In genomic region chr1:10561955-10562354, GRCh38 we compare ENCODE assay signal across 14 cellular contexts.
A peak's percentile ranks its signal among the peaks of the same experiment; 100 is the strongest.
DNase-seq lines count a peak whose midpoint lies in the region; ATAC-seq and TF ChIP-seq lines count a peak whose summit lies in the region.
"Had no signal": no experiment of that assay in that cellular context is flagged by ENCODE, and none has a peak within 500 bp of the region (broad histone marks: within the 10 kb centered on the region; RNA-seq: fewer than 3 reads in every experiment).

No MANE protein-coding gene starts in this region.

- TF ChIP-seq CTCF in HCT116 (IDR thresholded peaks at IDR 0.05 in 2 of 3, conservative IDR thresholded peaks at IDR 0.05 in 1 of 3; ENCODE audit: borderline replicate concordance in 1 of 3, insufficient read depth in 1 of 3, low read depth in 2 of 3, low read length in 2 of 3) (peak; percentile 14 to 47 (median 36); a peak in 4 of 6 replicates), brain microvascular endothelial cell (IDR thresholded peaks at IDR 0.05; ENCODE audit: low read depth, low read length, missing control alignments) (peak; percentile 58)

- no peak overlapping the region for H4K5ac ChIP-seq in mesendoderm (ENCODE audit: low read length)

- H3K9me3 ChIP-seq in HCT116 (ENCODE audit: control insufficient read depth in 1 of 2, insufficient read depth in 1 of 2, low read depth in 1 of 2, low read length in 2 of 2), result no peaks in the 10 kb centered on the region; a peak in 1 of 4 replicates
- H3K9me3 ChIP-seq: neutrophil had no signal

- no peak overlapping the region for H2AFZ ChIP-seq in HCT116 (ENCODE audit: low read depth, low read length, poor library complexity, severe bottlenecking)

- H4K20me1 ChIP-seq in HCT116 (ENCODE audit: insufficient read depth), result peaks cover 3% of the 10 kb centered on the region

- POLR2A ChIA-PET in HCT116 (lab: Charles Lee), result no interaction called here

- H3K36me3 Mint-ChIP-seq in activated CD8-positive, alpha-beta memory T cell treated with anti-CD3 and anti-CD28 coated beads, Interleukin-2, amount 10 ng/mL, durations not matched to agents 7 days and 5 days, result peaks cover 10% of the 10 kb centered on the region

- RAD21 ChIA-PET in HCT116 (lab: Charles Lee; ENCODE audit: low non-redundant PET in 1 of 2, low total read pairs in 2 of 2, uncharacterized antibody in 2 of 2, unreplicated experiment in 2 of 2), result no interaction called here

- H3K4me3 ChIP-seq in HCT116 (replicated peaks in 1 of 2; ENCODE audit: low read depth in 1 of 2, low read length in 2 of 2), result no peak overlapping the region
- H3K4me3 ChIP-seq in brain microvascular endothelial cell (ENCODE audit: low read depth, low read length), result no peak overlapping the region
- no peak overlapping the region for H3K4me3 ChIP-seq in mesendoderm (ENCODE audit: low read length)
- H3K4me3 ChIP-seq: BLaER1 had no signal

- H3K56ac ChIP-seq in mesendoderm (ENCODE audit: low read length), result no peak overlapping the region

- no peak overlapping the region for H2AK5ac ChIP-seq in mesendoderm (ENCODE audit: low read length)

- peaks cover 5% of the 10 kb centered on the region for H3K9me3 Mint-ChIP-seq in activated CD8-positive, alpha-beta memory T cell treated with anti-CD3 and anti-CD28 coated beads, Interleukin-2, amount 10 ng/mL, durations not matched to agents 7 days and 5 days (ENCODE audit: low read depth)

- no peaks in the 10 kb centered on the region for H3K9me2 ChIP-seq in HCT116 (ENCODE audit: insufficient read depth)

- no peaks in the 10 kb centered on the region for H3K27me3 Mint-ChIP-seq in activated CD8-positive, alpha-beta memory T cell treated with anti-CD3 and anti-CD28 coated beads, Interleukin-2, amount 10 ng/mL, durations not matched to agents 7 days and 5 days

- no peak overlapping the region for H3K27ac ChIP-seq in HCT116 (ENCODE audit: low read depth, low read length)
- H3K27ac ChIP-seq in brain microvascular endothelial cell, result no peak overlapping the region
- no peak overlapping the region for H3K27ac ChIP-seq in mesendoderm (ENCODE audit: low read depth, low read length)
- H3K27ac ChIP-seq: BLaER1, neutrophil had no signal

- ATAC-seq in activated CD8-positive, alpha-beta memory T cell treated with anti-CD3 and anti-CD28 coated beads, Interleukin-2, amount 10 ng/mL, durations not matched to agents 7 days and 5 days, result no peak
- peak; percentile 65 for ATAC-seq in HCT116
- no peak for ATAC-seq in left colon
- ATAC-seq: activated T-cell treated with anti-CD3 and anti-CD28 coated beads, Interleukin-2, amount 50 U/mL, for 4 hours; left lobe of liver had no signal

- H3K4me1 ChIP-seq in HCT116 (ENCODE audit: control insufficient read depth in 1 of 2, insufficient read depth in 2 of 2, low read length in 2 of 2) (peaks cover 2 to 5% of the 10 kb centered on the region in 2 experiments; a peak in 1 of 4 replicates), mesendoderm (ENCODE audit: control insufficient read depth, low read depth, low read length) (no peaks in the 10 kb centered on the region)

- no peak overlapping the region for H2BK120ac ChIP-seq in mesendoderm (ENCODE audit: low read depth, low read length)

- H3K18ac ChIP-seq in mesendoderm (ENCODE audit: low read length), result no peak overlapping the region

- no peak overlapping the region for H2BK5ac ChIP-seq in mesendoderm (ENCODE audit: low read length)

- H3K27me3 ChIP-seq in HCT116 (ENCODE audit: insufficient read depth, low read length) (no peaks in the 10 kb centered on the region), brain microvascular endothelial cell (replicated peaks) (no peaks in the 10 kb centered on the region), mesendoderm (ENCODE audit: insufficient read depth, low read length, poor library complexity) (no peaks in the 10 kb centered on the region)
- H3K27me3 ChIP-seq: BLaER1, neutrophil had no signal

- H3K79me2 ChIP-seq in HCT116 (ENCODE audit: insufficient read depth, low read length) (peaks cover 13% of the 10 kb centered on the region), mesendoderm (ENCODE audit: control insufficient read depth, insufficient read depth, low read length) (no peaks in the 10 kb centered on the region)

- intact Hi-C loops in HCT116 (cut with micrococcal nuclease), result no loop called here
- intact Hi-C loops in left colon (cut with DNase I, micrococcal nuclease), result no loop called here

- no peak overlapping the region for H3K4me2 ChIP-seq in HCT116 (ENCODE audit: low read length)
- H3K4me2 ChIP-seq in mesendoderm (ENCODE audit: low read length), result no peak overlapping the region
- H3K4me2 ChIP-seq: BLaER1 had no signal

- in situ Hi-C loops in brain microvascular endothelial cell (cut with HindIII; ENCODE audit: low pct_ligation_motif_present, low sequenced_read_pairs), result no loop called here

- no peak overlapping the region for H3K27ac Mint-ChIP-seq in activated CD8-positive, alpha-beta memory T cell treated with anti-CD3 and anti-CD28 coated beads, Interleukin-2, amount 10 ng/mL, durations not matched to agents 7 days and 5 days

- H3K4ac ChIP-seq in mesendoderm (ENCODE audit: low read depth, low read length), result no peak overlapping the region

- BruUV-seq in HCT116 (replicated peaks; lab: Mats Ljungman, UMichigan), result no TSS peak

- no peak overlapping the region for H3K4me3 Mint-ChIP-seq in activated CD8-positive, alpha-beta memory T cell treated with anti-CD3 and anti-CD28 coated beads, Interleukin-2, amount 10 ng/mL, durations not matched to agents 7 days and 5 days
- H3K4me3 Mint-ChIP-seq: activated T-cell treated with anti-CD3 and anti-CD28 coated beads, Interleukin-2, amount 50 U/mL, for 4 hours had no signal

- CTCF ChIA-PET in activated CD8-positive, alpha-beta memory T cell treated with anti-CD3 and anti-CD28 coated beads, Interleukin-2, amount 10 ng/mL, durations not matched to agents 7 days and 5 days (lab: Charles Lee), result interaction anchor here (1.6 kb wide), 1 partner anchor 67 kb away, joined by 5 read pairs; no protein-coding TSS in a partner anchor
- CTCF ChIA-PET in HCT116 (lab: Charles Lee), result interaction anchor here (0.8 kb wide), 2 partner anchors 9 to 34 kb away, joined by 3 read pairs; no protein-coding TSS in a partner anchor

- no peak overlapping the region for H3K23ac ChIP-seq in mesendoderm (ENCODE audit: low read length)

- no peak for TF ChIP-seq POLR2A in HCT116 (IDR thresholded peaks at IDR 0.05; ENCODE audit: borderline replicate concordance, extremely low read depth, insufficient read depth, insufficient read length)

- DNase-seq in activated CD8-positive, alpha-beta memory T cell treated with anti-CD3 and anti-CD28 coated beads, Interleukin-2, amount 50 U/mL, for 4 hours, result peak; percentile 29
- DNase-seq in activated CD8-positive, alpha-beta memory T cell treated with anti-CD3 and anti-CD28 coated beads, Interleukin-2, amount 10 ng/mL, durations not matched to agents 7 days and 5 days, result no peak
- DNase-seq in HCT116 (ENCODE audit: low read depth, low spot score) (peak; percentile 16), brain microvascular endothelial cell (no peak), mesendoderm (peak; percentile 66), left colon (no peak), NCI-H1694 treated with DMSO at 0.1 percent for 48 hours (lab: John Stamatoyannopoulos, UW) (no peak), NCI-H774 (lab: John Stamatoyannopoulos, UW) (no peak)
- DNase-seq: activated T-cell treated with anti-CD3 and anti-CD28 coated beads, Interleukin-2, amount 50 U/mL, for 4 hours; NCI-H748 treated with DMSO at 0.1 percent for 48 hours; substantia nigra had no signal

- peak; percentile 4; the same call in 1 of the 2 replicates for TF ChIP-seq RAD21 in HCT116 (IDR thresholded peaks at IDR 0.05; ENCODE audit: low read depth)

- no CpG with 5 or more reads among the region's 3 CpGs for WGBS in mesendoderm (ENCODE audit: extremely low coverage, insufficient coverage, low lambda C conversion rate)

- H3K4me1 Mint-ChIP-seq in activated CD8-positive, alpha-beta memory T cell treated with anti-CD3 and anti-CD28 coated beads, Interleukin-2, amount 10 ng/mL, durations not matched to agents 7 days and 5 days, result no peaks in the 10 kb centered on the region

- no peaks in the 10 kb centered on the region for H3K36me3 ChIP-seq in HCT116 (ENCODE audit: control insufficient read depth in 1 of 2, insufficient read depth in 2 of 2, low read length in 2 of 2)
- H3K36me3 ChIP-seq in brain microvascular endothelial cell (replicated peaks), result no peaks in the 10 kb centered on the region
- H3K36me3 ChIP-seq in mesendoderm (ENCODE audit: control insufficient read depth, insufficient read depth, low read length), result no peaks in the 10 kb centered on the region
- H3K36me3 ChIP-seq: BLaER1, neutrophil had no signal

- H3K9ac ChIP-seq in HCT116 (ENCODE audit: low read length) (no peak overlapping the region), mesendoderm (ENCODE audit: low read length) (no peak overlapping the region)
- H3K9ac ChIP-seq: BLaER1 had no signal

- H3K79me1 ChIP-seq in mesendoderm (ENCODE audit: low read length), result no peaks in the 10 kb centered on the region

- H2BK15ac ChIP-seq in mesendoderm (replicated peaks; ENCODE audit: low read depth), result no peak overlapping the region

- no peak overlapping the region for H4K8ac ChIP-seq in mesendoderm (ENCODE audit: low read depth, low read length)

TF ChIP-seq in HCT116, 20 proteins besides CTCF, POLR2A, EP300 and RAD21 (continues in another document):
- no peak for TF ChIP-seq ELF1 (IDR thresholded peaks at IDR 0.05; ENCODE audit: borderline replicate concordance, low read depth)
- TF ChIP-seq CBX3 (IDR thresholded peaks at IDR 0.05; ENCODE audit: low read depth), result no peak
- TF ChIP-seq ZNF274 (IDR thresholded peaks at IDR 0.05; ENCODE audit: low read depth, low read length), result no peak

Comparison
In these comparisons a context has a peak if more than half of its experiments do, and no peak if none do; other contexts are left out.
1. DNase-seq: peak in activated CD8-positive, alpha-beta memory T cell treated with anti-CD3 and anti-CD28 coated beads, Interleukin-2, amount 50 U/mL, for 4 hours (single experiment), HCT116 (single experiment) and mesendoderm (single experiment); none in activated CD8-positive, alpha-beta memory T cell treated with anti-CD3 and anti-CD28 coated beads, Interleukin-2, amount 10 ng/mL, durations not matched to agents 7 days and 5 days (single experiment), brain microvascular endothelial cell (single experiment), left colon (0 of 2), NCI-H1694 treated with DMSO at 0.1 percent for 48 hours (single experiment) and NCI-H774 (single experiment).